Comparison of ENCODE assay signal across 10 cellular contexts in genomic region chr1:102550729-102551384, GRCh38.
DNase-seq lines count a peak whose midpoint lies in the region; ATAC-seq and TF ChIP-seq lines count a peak whose summit lies in the region.
"Had no signal": no experiment of that assay in that cellular context is flagged by ENCODE, and none has a peak within 500 bp of the region (broad histone marks: within the 10 kb centered on the region; RNA-seq: fewer than 3 reads in every experiment).

No MANE protein-coding gene starts in this region.

- BruUV-seq in Caco-2 (replicated peaks; lab: Mats Ljungman, UMichigan): no TSS peak

- H3K9me3 Mint-ChIP-seq in Caco-2 (ENCODE audit: unreplicated experiment): peaks cover 17% of the 10 kb centered on the region

- H3K36me3 Mint-ChIP-seq in Caco-2 (ENCODE audit: insufficient read depth, unreplicated experiment): no peaks in the 10 kb centered on the region
- H3K36me3 Mint-ChIP-seq: activated naive CD8-positive, alpha-beta T cell had no signal

- DNase-seq in Caco-2: peak; percentile 15 to 43
- DNase-seq in fibroblast of villous mesenchyme (ENCODE audit: low read depth): peak; percentile 10
- DNase-seq in omental fat pad (ENCODE audit: low spot score): no peak
- no peak for DNase-seq in dorsolateral prefrontal cortex

- no peaks in the 10 kb centered on the region for H3F3A ChIP-seq in OCI-LY1 (ENCODE audit: insufficient read depth, low read length)

- TF ChIP-seq CTCF in Caco-2 (IDR thresholded peaks at IDR 0.05; ENCODE audit: insufficient read depth in 1 of 2, low read depth in 1 of 2, low read length in 1 of 2, severe bottlenecking in 1 of 2, unreplicated experiment in 1 of 2) (peak in 1 of 2 experiments; percentile 14), OCI-LY1 (IDR thresholded peaks at IDR 0.05; ENCODE audit: low read length) (peak; percentile 42), fibroblast of villous mesenchyme (IDR thresholded peaks at IDR 0.05; ENCODE audit: insufficient read depth, low read depth, low read length) (peak; percentile 47), omental fat pad (IDR thresholded peaks at IDR 0.05) (no peak), dorsolateral prefrontal cortex (IDR thresholded peaks at IDR 0.05 in 54 of 56, conservative IDR thresholded peaks at IDR 0.05 in 2 of 56; ENCODE audit: low read depth in 1 of 56, partially characterized antibody in 56 of 56) (peak in 15 of 56 donors; percentile 7 to 35 (median 17))

- H4K20me1 ChIP-seq in OCI-LY1 (ENCODE audit: insufficient read depth, low read length): no peaks in the 10 kb centered on the region

- POLR2A ChIA-PET in Caco-2 (lab: Charles Lee): no interaction called here

- H3K4me3 Mint-ChIP-seq in Caco-2 (ENCODE audit: unreplicated experiment): no peak overlapping the region
- H3K4me3 Mint-ChIP-seq: activated naive CD8-positive, alpha-beta T cell had no signal

- no peaks in the 10 kb centered on the region for H3K4me1 Mint-ChIP-seq in Caco-2 (ENCODE audit: low read depth, unreplicated experiment)

- CTCF ChIA-PET in Caco-2 (lab: Charles Lee): interaction anchor here (1.0 kb wide), 1 partner anchor 420 kb away, joined by 3 read pairs; no protein-coding TSS in a partner anchor

- ATAC-seq in GM18909 (IDR thresholded peaks at IDR 0.05; ENCODE audit: poor library complexity, unreplicated experiment) (peak; percentile 55), omental fat pad (ENCODE audit: low FRiP score) (no peak), HG03469 (IDR thresholded peaks at IDR 0.05; ENCODE audit: unreplicated experiment) (no peak), HG02588 (IDR thresholded peaks at IDR 0.05; ENCODE audit: unreplicated experiment) (no peak)
- ATAC-seq: psoas muscle had no signal

- H3K4me1 ChIP-seq in Caco-2: no peaks in the 10 kb centered on the region
- no peaks in the 10 kb centered on the region for H3K4me1 ChIP-seq in OCI-LY1 (ENCODE audit: insufficient read depth, low read length, severe bottlenecking)
- H3K4me1 ChIP-seq: psoas muscle had no signal

- no peak overlapping the region for H3K9ac ChIP-seq in OCI-LY1 (ENCODE audit: low read length)

- H3K36me3 ChIP-seq in Caco-2 (ENCODE audit: control insufficient read depth, insufficient read depth, low read length) (no peaks in the 10 kb centered on the region), OCI-LY1 (ENCODE audit: insufficient read depth, low read length) (no peaks in the 10 kb centered on the region)

- no peak overlapping the region for H3K27ac Mint-ChIP-seq in Caco-2 (ENCODE audit: unreplicated experiment)
- H3K27ac Mint-ChIP-seq: activated naive CD8-positive, alpha-beta T cell had no signal

- H3K9me3 ChIP-seq in Caco-2 (no peaks in the 10 kb centered on the region), OCI-LY1 (ENCODE audit: low read length) (no peaks in the 10 kb centered on the region)
- H3K9me3 ChIP-seq: psoas muscle had no signal

- H3K27ac ChIP-seq in OCI-LY1 (ENCODE audit: low read depth, low read length, poor library complexity, severe bottlenecking): no peak overlapping the region
- H3K27ac ChIP-seq in dorsolateral prefrontal cortex: no peak overlapping the region
- H3K27ac ChIP-seq: psoas muscle had no signal

- H3K4me3 ChIP-seq in Caco-2 (ENCODE audit: low read depth, low read length): no peak overlapping the region
- no peak overlapping the region for H3K4me3 ChIP-seq in OCI-LY1 (ENCODE audit: low read depth, low read length, poor library complexity, severe bottlenecking)
- H3K4me3 ChIP-seq in fibroblast of villous mesenchyme (ENCODE audit: low read depth, low read length): no peak overlapping the region
- no peak overlapping the region for H3K4me3 ChIP-seq in dorsolateral prefrontal cortex
- H3K4me3 ChIP-seq: psoas muscle had no signal

- intact Hi-C loops in Caco-2 (cut with micrococcal nuclease; ENCODE audit: unreplicated experiment): no loop called here
- intact Hi-C loops in dorsolateral prefrontal cortex (cut with DNase I): no loop called here

- H3K4me2 ChIP-seq in OCI-LY1 (ENCODE audit: low read length): no peak overlapping the region

- H3K79me2 ChIP-seq in OCI-LY1 (ENCODE audit: insufficient read depth, low read length): no peaks in the 10 kb centered on the region

- no peak overlapping the region for H2AFZ ChIP-seq in OCI-LY1 (ENCODE audit: low read length)

- no peaks in the 10 kb centered on the region for H3K27me3 Mint-ChIP-seq in Caco-2 (ENCODE audit: insufficient read depth, unreplicated experiment)
- H3K27me3 Mint-ChIP-seq: activated naive CD8-positive, alpha-beta T cell had no signal

- no peaks in the 10 kb centered on the region for H3K27me3 ChIP-seq in Caco-2 (replicated peaks; ENCODE audit: control insufficient read depth, insufficient read depth, low read length)
- H3K27me3 ChIP-seq in OCI-LY1 (ENCODE audit: insufficient read depth, low read length): no peaks in the 10 kb centered on the region
- no peaks in the 10 kb centered on the region for H3K27me3 ChIP-seq in dorsolateral prefrontal cortex

- no peaks in the 10 kb centered on the region for H3K9me2 ChIP-seq in OCI-LY1 (ENCODE audit: low read depth, low read length)

Comparison
In these comparisons a context has a peak if more than half of its experiments do, and no peak if none do; other contexts are left out.
1. DNase-seq: peak in Caco-2 (2 of 2) and fibroblast of villous mesenchyme (single experiment); none in omental fat pad (single experiment) and dorsolateral prefrontal cortex (0 of 10).
2. CTCF ChIP-seq: peak in OCI-LY1 (single experiment) and fibroblast of villous mesenchyme (single experiment); none in omental fat pad (0 of 3).